27 cellular contexts compared by ENCODE assay signal in genomic region chr10:31507427-31507826, GRCh38.
"Had no signal": no experiment of that assay in that cellular context is flagged by ENCODE, and none has a peak within 500 bp of the region (broad histone marks: within the 10 kb centered on the region; RNA-seq: fewer than 3 reads in every experiment).

No MANE protein-coding gene starts in this region.

- H3K27ac Mint-ChIP-seq: activated CD8-positive, alpha-beta memory T cell treated with anti-CD3 and anti-CD28 coated beads, Interleukin-2, amount 10 ng/mL, durations not matched to agents 7 days and 5 days; activated CD8-positive, alpha-beta T cell treated with anti-CD3 and anti-CD28 coated beads, Interleukin-2, amount 10 ng/mL, durations not matched to agents 7 days and 5 days; natural killer cell had no signal

- FAIRE-seq: urothelium cell line had no signal

- H3K4me3 ChIP-seq: adrenal gland, body of pancreas, coronary artery, dorsolateral prefrontal cortex, heart left ventricle, left lung, lower lobe of right lung, right atrium auricular region, spleen, suprapubic skin, tibial nerve had no signal

- H3K4me3 Mint-ChIP-seq: activated CD8-positive, alpha-beta memory T cell treated with anti-CD3 and anti-CD28 coated beads, Interleukin-2, amount 10 ng/mL, durations not matched to agents 7 days and 5 days; activated CD8-positive, alpha-beta T cell treated with anti-CD3 and anti-CD28 coated beads, Interleukin-2, amount 10 ng/mL, durations not matched to agents 7 days and 5 days; natural killer cell had no signal

- H3K27me3 ChIP-seq: adrenal gland, body of pancreas, dorsolateral prefrontal cortex, heart left ventricle, left lung, right atrium auricular region, spleen, suprapubic skin, tibial nerve had no signal

- H3K27me3 Mint-ChIP-seq: activated CD8-positive, alpha-beta memory T cell treated with anti-CD3 and anti-CD28 coated beads, Interleukin-2, amount 10 ng/mL, durations not matched to agents 7 days and 5 days; activated naive CD8-positive, alpha-beta T cell had no signal

- H3K36me3 ChIP-seq: adrenal gland had no signal

- H3K4me1 ChIP-seq: adrenal gland, body of pancreas, foreskin keratinocyte, left lung, lower lobe of right lung, right atrium auricular region, spleen, suprapubic skin, tibial nerve had no signal

- ATAC-seq: activated CD8-positive, alpha-beta memory T cell treated with anti-CD3 and anti-CD28 coated beads, Interleukin-2, amount 10 ng/mL, durations not matched to agents 7 days and 5 days; activated CD8-positive, alpha-beta T cell treated with anti-CD3 and anti-CD28 coated beads, Interleukin-2, amount 10 ng/mL, durations not matched to agents 7 days and 5 days; body of pancreas; esophagus mucosa; foreskin keratinocyte; heart left ventricle; left lung; natural killer cell had no signal

- H3K27ac ChIP-seq: adrenal gland, body of pancreas, coronary artery, dorsolateral prefrontal cortex, foreskin keratinocyte, heart left ventricle, left lung, lower lobe of right lung, right atrium auricular region, spleen, suprapubic skin, tibial nerve had no signal

- H3K9me3 ChIP-seq: body of pancreas had no signal

- DNase-seq: activated CD4-positive, alpha-beta T cell treated with anti-CD3 and anti-CD28 coated beads, Interleukin-2, amount 50 U/mL, for 1 hour; activated CD8-positive, alpha-beta memory T cell treated with anti-CD3 and anti-CD28 coated beads, Interleukin-2, amount 10 ng/mL, durations not matched to agents 7 days and 5 days; activated CD8-positive, alpha-beta T cell treated with anti-CD3 and anti-CD28 coated beads, Interleukin-2, amount 10 ng/mL, durations not matched to agents 7 days and 5 days; activated effector memory CD4-positive, alpha-beta T cell treated with Interleukin-2 at 50 U/mL for 16 hours; activated naive CD4-positive, alpha-beta T cell treated with Interleukin-2 at 50 U/mL for 16 hours; adrenal gland; aorta; body of pancreas; cerebellar nuclear complex; dorsolateral prefrontal cortex; effector memory CD4-positive, alpha-beta T cell; foreskin keratinocyte; heart left ventricle; left lung; lower lobe of right lung; mesenchymal stem cell; natural killer cell; spleen; stimulated activated naive CD4-positive, alpha-beta T cell; T-helper 2 cell had no signal
